Comparison of ENCODE assay signal across 9 cellular contexts in the genomic region with DNA sequence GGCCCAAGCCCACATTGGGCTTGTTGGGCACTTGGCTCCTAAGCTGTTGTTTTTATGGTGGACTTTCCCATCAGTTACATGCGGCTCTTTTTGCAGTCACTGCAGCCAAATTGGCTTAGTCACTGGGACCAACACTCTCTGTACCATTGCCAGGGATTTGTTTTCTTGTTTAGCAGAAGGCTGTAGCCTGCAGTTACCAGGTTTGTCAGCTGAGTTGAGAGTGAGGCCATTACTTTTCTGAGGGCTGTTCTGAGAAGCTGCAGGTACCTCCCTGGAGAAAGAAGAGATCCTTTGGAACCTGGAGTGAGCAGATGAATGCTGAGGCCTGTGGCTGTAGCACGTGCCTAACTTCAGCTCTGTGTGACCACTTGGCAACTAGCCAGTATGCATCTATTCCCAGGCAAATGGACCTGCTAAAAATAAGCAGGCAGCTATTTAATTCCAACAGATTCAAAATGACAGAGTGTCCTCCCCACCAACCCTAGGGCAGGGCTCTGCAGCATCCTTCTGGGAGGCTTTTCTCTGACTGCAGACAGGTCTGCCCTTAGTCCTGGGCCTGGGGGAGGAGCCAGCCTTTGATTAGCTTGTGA. TPM values are rescaled to one million over a fixed set of nuclear protein-coding genes. Genes with fewer than 3 reads are reported as not detected.
DNase-seq lines count a peak whose midpoint lies in the region; ATAC-seq and TF ChIP-seq lines count a peak whose summit lies in the region.
"Had no signal": no experiment of that assay in that cellular context is flagged by ENCODE, and none has a peak within 500 bp of the region (broad histone marks: within the 10 kb centered on the region; RNA-seq: fewer than 3 reads in every experiment).

No MANE protein-coding gene starts in this region.

- no peak overlapping the region for H3K4me3 Mint-ChIP-seq in neural progenitor cell

- H3K9ac ChIP-seq in neural progenitor cell = no peak overlapping the region

- H3K9me3 Mint-ChIP-seq in neural progenitor cell = peaks cover 3% of the 10 kb centered on the region

- H3K27ac ChIP-seq in neural progenitor cell = peak overlapping the region; percentile 38

- H3K4me3 ChIP-seq in epithelial cell of esophagus (ENCODE audit: low read length) = no peak overlapping the region
- no peak overlapping the region for H3K4me3 ChIP-seq in neural progenitor cell
- H3K4me3 ChIP-seq: Peyer's patch had no signal

- H2AFZ ChIP-seq in neural progenitor cell (replicated peaks) = no peak overlapping the region

- H3K79me2 ChIP-seq in neural progenitor cell (ENCODE audit: low read depth) = peaks cover 95% of the 10 kb centered on the region

- TF ChIP-seq CTCF in epithelial cell of esophagus (IDR thresholded peaks at IDR 0.05; ENCODE audit: insufficient read depth, low read depth, low read length, missing control alignments) (no peak), neural progenitor cell (IDR thresholded peaks at IDR 0.05) (no peak)

- peaks cover 5% of the 10 kb centered on the region for H3K36me3 Mint-ChIP-seq in neural progenitor cell

- peaks cover 6% of the 10 kb centered on the region for H4K20me1 ChIP-seq in neural progenitor cell (ENCODE audit: low read depth)

- ATAC-seq in GM19467 (IDR thresholded peaks at IDR 0.05; ENCODE audit: unreplicated experiment) (no peak), HG03135 (IDR thresholded peaks at IDR 0.05; ENCODE audit: unreplicated experiment) (no peak)

- peaks cover 21% of the 10 kb centered on the region for H3K4me1 Mint-ChIP-seq in neural progenitor cell

- no peaks in the 10 kb centered on the region for H3K36me3 ChIP-seq in neural progenitor cell
- H3K36me3 ChIP-seq: Peyer's patch had no signal

- no peaks in the 10 kb centered on the region for H3K27me3 ChIP-seq in neural progenitor cell
- H3K27me3 ChIP-seq: Peyer's patch had no signal

- H3F3A ChIP-seq in neural progenitor cell (ENCODE audit: low read depth) = peaks cover 12% of the 10 kb centered on the region

- H3K4me1 ChIP-seq in neural progenitor cell = peaks cover 27% of the 10 kb centered on the region

- no peak overlapping the region for H3K27ac Mint-ChIP-seq in neural progenitor cell

- peaks cover 2% of the 10 kb centered on the region for H3K27me3 Mint-ChIP-seq in neural progenitor cell (ENCODE audit: insufficient read depth, low read depth)

- H3K4me2 ChIP-seq in neural progenitor cell = peak overlapping the region; percentile 12

- no peaks in the 10 kb centered on the region for H3K9me3 ChIP-seq in neural progenitor cell (ENCODE audit: low read depth)
- H3K9me3 ChIP-seq: Peyer's patch had no signal

- DNase-seq in COR-L47 (lab: John Stamatoyannopoulos, UW) (peak; percentile 75), NCI-H345 (lab: John Stamatoyannopoulos, UW) (peak; percentile 76), epithelial cell of esophagus (ENCODE audit: low read depth) (peak; percentile 40), neural progenitor cell (ENCODE audit: low spot score) (no peak), NCI-H1105 treated with DMSO at 0.1 percent for 48 hours (lab: John Stamatoyannopoulos, UW) (no peak), NK-92 (lab: John Stamatoyannopoulos, UW; ENCODE audit: unreplicated experiment) (no peak)
- DNase-seq: Peyer's patch had no signal

RNA-seq across cellular contexts. Expression of a gene that starts 12.9 kb away (rescaled TPM):
- 8.8 and 13.4 TPM in 2 replicates for total RNA-seq in neural progenitor cell (ENCODE audit: low replicate concordance)

Comparison
In these comparisons a context has a peak if more than half of its experiments do, and no peak if none do; other contexts are left out.
1. DNase-seq: peak in COR-L47 (single experiment), NCI-H345 (single experiment) and epithelial cell of esophagus (single experiment); none in neural progenitor cell (single experiment), NCI-H1105 treated with DMSO at 0.1 percent for 48 hours (single experiment) and NK-92 (single experiment).